Comparison of ENCODE assay signal across 1 cellular context in the genomic region with DNA sequence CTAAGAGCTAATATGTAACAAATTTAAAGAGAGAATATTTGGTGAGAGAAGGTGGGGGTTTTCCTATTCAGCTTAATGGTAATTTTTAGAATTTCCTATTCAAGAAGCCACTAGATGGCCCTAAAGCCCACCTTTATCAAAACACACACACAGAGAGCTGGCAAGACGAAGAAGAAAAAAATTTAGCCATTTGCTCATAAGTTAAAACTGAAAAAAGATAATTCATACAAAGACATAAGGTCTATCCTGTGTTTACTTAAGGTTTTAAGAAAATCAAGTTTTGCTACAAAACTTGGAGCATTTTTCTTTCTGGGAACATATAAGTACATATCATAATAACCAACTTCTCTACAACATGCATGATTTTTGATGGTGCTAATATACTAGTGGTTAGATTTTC.
A peak's percentile ranks its signal among the peaks of the same experiment; 100 is the strongest.
TF ChIP-seq lines count a peak whose summit lies in the region.

No MANE protein-coding gene starts in this region.

TF ChIP-seq in HepG2, 621 proteins besides CTCF, POLR2A, EP300 and RAD21:
- TF ChIP-seq REPIN1 (CRISPR knock-in tag; IDR thresholded peaks at IDR 0.05; ENCODE audit: borderline replicate concordance, low read depth) (no peak), STAG1 (CRISPR knock-in tag; IDR thresholded peaks at IDR 0.05) (peak; percentile 78), SMC3 (IDR thresholded peaks at IDR 0.05; ENCODE audit: low read length) (peak; percentile 55), KDM2A (CRISPR knock-in tag; IDR thresholded peaks at IDR 0.05; ENCODE audit: borderline replicate concordance, low read depth) (no peak)
- TF ChIP-seq, protein P1, sequence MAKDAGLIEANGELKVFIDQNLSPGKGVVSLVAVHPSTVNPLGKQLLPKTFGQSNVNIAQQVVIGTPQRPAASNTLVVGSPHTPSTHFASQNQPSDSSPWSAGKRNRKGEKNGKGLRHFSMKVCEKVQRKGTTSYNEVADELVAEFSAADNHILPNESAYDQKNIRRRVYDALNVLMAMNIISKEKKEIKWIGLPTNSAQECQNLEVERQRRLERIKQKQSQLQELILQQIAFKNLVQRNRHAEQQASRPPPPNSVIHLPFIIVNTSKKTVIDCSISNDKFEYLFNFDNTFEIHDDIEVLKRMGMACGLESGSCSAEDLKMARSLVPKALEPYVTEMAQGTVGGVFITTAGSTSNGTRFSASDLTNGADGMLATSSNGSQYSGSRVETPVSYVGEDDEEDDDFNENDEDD (CRISPR knock-in tag; IDR thresholded peaks at IDR 0.05; ENCODE audit: borderline replicate concordance), result no peak
